In the genomic region with DNA sequence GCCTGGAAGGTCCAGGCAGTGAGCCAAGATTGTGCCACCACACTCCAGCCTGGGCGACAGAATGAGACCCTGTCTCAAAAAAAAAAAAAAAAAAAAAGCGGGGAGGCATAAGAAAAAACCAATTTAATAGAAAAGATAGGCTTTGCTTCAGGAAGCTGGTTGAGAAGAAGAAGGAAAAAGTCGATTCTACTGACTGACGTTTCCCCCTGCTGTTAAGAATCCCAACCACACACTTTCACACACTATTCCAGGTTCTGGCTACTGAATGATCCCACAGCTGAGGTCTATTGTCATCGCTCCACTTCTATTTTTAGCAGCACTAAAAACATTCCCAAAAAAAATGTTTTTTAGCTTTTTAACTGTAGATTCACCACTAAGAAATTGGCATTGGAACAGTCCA, we compare ENCODE assay signal across 13 cellular contexts. TPM values are rescaled to one million over a fixed set of nuclear protein-coding genes. Genes with fewer than 3 reads are reported as not detected.
DNase-seq lines count a peak whose midpoint lies in the region; ATAC-seq, FAIRE-seq and TF ChIP-seq lines count a peak whose summit lies in the region.
"Had no signal": no experiment of that assay in that cellular context is flagged by ENCODE, and none has a peak within 500 bp of the region (broad histone marks: within the 10 kb centered on the region; RNA-seq: fewer than 3 reads in every experiment).

No MANE protein-coding gene starts in this region.

- H4K20me1 ChIP-seq in HepG2 (ENCODE audit: insufficient read depth, low read length) = no peaks in the 10 kb centered on the region
- H4K20me1 ChIP-seq in SK-N-SH (ENCODE audit: insufficient read depth) = no peaks in the 10 kb centered on the region

- no TSS peak for BruUV-seq in HepG2 (replicated peaks; lab: Mats Ljungman, UMichigan)

- no peak for DNase-seq in HepG2 (ENCODE audit: low spot score)
- no peak for DNase-seq in right lobe of liver
- no peak for DNase-seq in SK-N-SH
- peak; percentile 68 for DNase-seq in fibroblast of peridontal ligament (ENCODE audit: extremely low read depth)
- no peak for DNase-seq in inferior parietal cortex (ENCODE audit: extremely low spot score)
- no peak for DNase-seq in Right ventricle myocardium superior
- DNase-seq: activated CD4-positive, alpha-beta T cell treated with anti-CD3 and anti-CD28 coated beads, Interleukin-2, amount 10 ng/mL, durations not matched to agents 7 days and 5 days had no signal

- H2AFZ ChIP-seq in HepG2 (ENCODE audit: low read length) (no peak overlapping the region), SK-N-SH (ENCODE audit: low read depth) (no peak overlapping the region)

- H3K27ac ChIP-seq in HepG2 (ENCODE audit: extremely low read length, insufficient read depth, low read length) (no peak overlapping the region), right lobe of liver (no peak overlapping the region), SK-N-SH (ENCODE audit: low read depth in 2 of 2, low read length in 1 of 2) (peak overlapping the region in 1 of 2 experiments; percentile 31; a peak in 2 of 4 replicates)
- H3K27ac ChIP-seq: BLaER1, epithelial cell of prostate had no signal

- no peaks in the 10 kb centered on the region for H3K9me3 ChIP-seq in HepG2 (ENCODE audit: low read length)
- no peaks in the 10 kb centered on the region for H3K9me3 ChIP-seq in right lobe of liver
- H3K9me3 ChIP-seq in SK-N-SH = no peaks in the 10 kb centered on the region
- H3K9me3 ChIP-seq: BLaER1 had no signal

- TF ChIP-seq RAD21 in HepG2 (CRISPR knock-in tag; IDR thresholded peaks at IDR 0.05) (no peak), SK-N-SH (IDR thresholded peaks at IDR 0.05; ENCODE audit: low read length) (0 out of 2 replicates have a peak, but pooled peaks have one; percentile 32)

- no peak overlapping the region for H3K4me2 ChIP-seq in HepG2 (ENCODE audit: low read depth, low read length)
- no peak overlapping the region for H3K4me2 ChIP-seq in SK-N-SH
- H3K4me2 ChIP-seq: BLaER1 had no signal

- no peak overlapping the region for H3K9ac ChIP-seq in HepG2 (ENCODE audit: insufficient read depth, low read depth, low read length)
- H3K9ac ChIP-seq in SK-N-SH = no peak overlapping the region
- H3K9ac ChIP-seq: BLaER1 had no signal

- H3K4me1 ChIP-seq in HepG2 (ENCODE audit: insufficient read depth, low read length) (peaks cover 9% of the 10 kb centered on the region), right lobe of liver (peaks cover 0 to 4% (median 0%) of the 10 kb centered on the region in 4 donors), SK-N-SH (ENCODE audit: control insufficient read depth in 1 of 2, insufficient read depth in 2 of 2, low read depth in 1 of 2, low read length in 1 of 2) (peaks cover 2 to 7% of the 10 kb centered on the region in 2 experiments; a peak in 2 of 4 replicates)

- 78% methylated on average over 5 of the region's 5 CpGs for WGBS in HepG2 (ENCODE audit: low lambda C conversion rate)
- WGBS in right lobe of liver (ENCODE audit: insufficient coverage, low coverage, low lambda C conversion rate, missing lambda C conversion rate) = 69% methylated on average over 5 of the region's 5 CpGs
- 70% methylated on average over 5 of the region's 5 CpGs for WGBS in SK-N-SH (ENCODE audit: low lambda C conversion rate)

- no peaks in the 10 kb centered on the region for H3K9me2 ChIP-seq in SK-N-SH

- CTCF ChIA-PET in HepG2 (lab: Yijun Ruan, JAX; ENCODE audit: low intra/inter-chr PET ratio, low total read pairs) (interaction anchor here (1.4 kb wide), 1 partner anchor 97 kb away, joined by 3 read pairs; no protein-coding TSS in a partner anchor), SK-N-SH (lab: Yijun Ruan, JAX) (interaction anchor here (0.9 to 1.8 kb wide), 8 partner anchors 33 to 456 kb away, joined by 3 to 8 read pairs (median 3); no protein-coding TSS in a partner anchor)

- H3F3A ChIP-seq in SK-N-SH (replicated peaks; ENCODE audit: insufficient read depth) = peaks cover 26% of the 10 kb centered on the region

- intact Hi-C loops in HepG2 (cut with micrococcal nuclease; ENCODE audit: unreplicated experiment) = loop anchor here (5.0 kb wide), 1 partner anchor 455 kb away; no protein-coding TSS in a partner anchor
- intact Hi-C loops in right lobe of liver (cut with DNase I) = loop anchor here in 1 of 2 donors (10.0 kb wide), 1 partner anchor 93 kb away; a partner anchor contains a TSS
- intact Hi-C loops in Right ventricle myocardium superior (cut with DNase I) = no loop called here

- H3K4me3 ChIP-seq in HepG2 (replicated peaks in 1 of 3; ENCODE audit: insufficient read depth in 1 of 3, low read depth in 2 of 3, low read length in 3 of 3) (no peak overlapping the region), right lobe of liver (no peak overlapping the region), SK-N-SH (ENCODE audit: low read depth in 2 of 2, low read length in 1 of 2) (no peak overlapping the region)
- H3K4me3 ChIP-seq: BLaER1 had no signal

- TF ChIP-seq CTCF in HepG2 (CRISPR knock-in tag; IDR thresholded peaks at IDR 0.05) = peak; percentile 42
- no peak for TF ChIP-seq CTCF in right lobe of liver (IDR thresholded peaks at IDR 0.05)
- TF ChIP-seq CTCF in SK-N-SH (IDR thresholded peaks at IDR 0.05) = peak; percentile 49

- FAIRE-seq in HepG2 (lab: Jason Lieb, UNC) = no peak
- FAIRE-seq: bronchial epithelial cell, G401.6 had no signal

- no peaks in the 10 kb centered on the region for H3K79me2 ChIP-seq in HepG2 (ENCODE audit: insufficient read depth, low read length)
- no peaks in the 10 kb centered on the region for H3K79me2 ChIP-seq in SK-N-SH (ENCODE audit: insufficient read depth)

- TF ChIP-seq POLR2A in HepG2 (IDR thresholded peaks at IDR 0.05; ENCODE audit: insufficient read depth in 1 of 2, low read depth in 2 of 2, low read length in 2 of 2) (no peak), right lobe of liver (IDR thresholded peaks at IDR 0.05) (no peak)

- peaks cover 26 to 40% of the 10 kb centered on the region in 2 experiments for H3K36me3 ChIP-seq in HepG2 (replicated peaks in 1 of 2; ENCODE audit: control insufficient read depth in 1 of 2, insufficient read depth in 2 of 2, low read length in 2 of 2)
- peaks cover 0 to 33% (median 21%) of the 10 kb centered on the region in 4 donors for H3K36me3 ChIP-seq in right lobe of liver
- peaks cover 27 to 34% of the 10 kb centered on the region in 2 experiments for H3K36me3 ChIP-seq in SK-N-SH (replicated peaks in 1 of 2; ENCODE audit: control insufficient read depth in 1 of 2, insufficient read depth in 2 of 2, low read length in 1 of 2)

- no peak for TF ChIP-seq EP300 in HepG2 (IDR thresholded peaks at IDR 0.05; ENCODE audit: low read depth in 2 of 2, low read length in 2 of 2)
- no peak for TF ChIP-seq EP300 in HepG2 (CRISPR knock-in tag; IDR thresholded peaks at IDR 0.05; ENCODE audit: borderline replicate concordance)
- TF ChIP-seq EP300 in SK-N-SH (IDR thresholded peaks at IDR 0.05; ENCODE audit: borderline replicate concordance in 1 of 2, low read depth in 1 of 2, low read length in 1 of 2) = no peak

- ATAC-seq in HepG2 (peak; percentile 65), right lobe of liver (no peak), GM19455 (IDR thresholded peaks at IDR 0.05; ENCODE audit: unreplicated experiment) (no peak), HG03520 (IDR thresholded peaks at IDR 0.05; ENCODE audit: unreplicated experiment) (no peak), Right ventricle myocardium superior (ENCODE audit: poor library complexity) (no peak)

- in situ Hi-C loops in HepG2 (cut with HindIII; ENCODE audit: extremely low pct_ligation_motif_present, low pct_unique_long_range_greater_than_20kb) = no loop called here

- POLR2A ChIA-PET in HepG2 (lab: Yijun Ruan, JAX) (interaction anchor here (0.7 to 1.1 kb wide), 2 partner anchors 16 to 85 kb away, joined by 3 read pairs; no protein-coding TSS in a partner anchor), SK-N-SH (lab: Yijun Ruan, JAX) (no interaction called here)

- H3K27me3 ChIP-seq in HepG2 (ENCODE audit: control insufficient read depth in 1 of 2, insufficient read depth in 2 of 2, low read length in 2 of 2) (no peaks in the 10 kb centered on the region), right lobe of liver (no peaks in the 10 kb centered on the region), SK-N-SH (ENCODE audit: insufficient read depth) (no peaks in the 10 kb centered on the region)
- H3K27me3 ChIP-seq: BLaER1 had no signal

RNA-seq across cellular contexts. Expression of a gene that starts 6.7 kb away (rescaled TPM):
- total RNA-seq in HepG2 (2016; rRNA removed; fragmentation: Illumina TruSeq; extraction: Trizol) = 22.8 and 23.9 TPM in 2 replicates
- 27.4 and 35.9 TPM in 2 replicates for total RNA-seq in HepG2 (2016; cell fraction: cytosol; rRNA removed; fragmentation: Illumina TruSeq; extraction: Trizol; ENCODE audit: low read depth)
- total RNA-seq in HepG2 (2016; cell fraction: insoluble cytoplasmic fraction; rRNA removed; fragmentation: Illumina TruSeq; extraction: Trizol) = 21.3 and 24.7 TPM in 2 replicates
- 27.3 and 31.8 TPM in 2 replicates for total RNA-seq in HepG2 (2016; cell fraction: membrane; rRNA removed; fragmentation: Illumina TruSeq; extraction: Trizol)
- 13.0 and 14.1 TPM in 2 replicates for total RNA-seq in HepG2 (2016; cell fraction: nucleus; rRNA removed; fragmentation: Illumina TruSeq; extraction: Trizol)
- polyA plus RNA-seq in HepG2 (2011; rRNA removed) = 19.0 and 22.7 TPM in 2 replicates
- 20.8 and 43.9 TPM in 2 replicates for polyA plus RNA-seq in HepG2 (2011; cell fraction: cytosol; rRNA removed)
- 36.4 and 41.5 TPM in 2 replicates for polyA plus RNA-seq in HepG2 (2011; cell fraction: nucleus; rRNA removed)
- polyA plus RNA-seq in HepG2 (2012) = 27.5 and 32.7 TPM in 2 replicates
- polyA plus RNA-seq in HepG2 (2016; cell fraction: cytosol; fragmentation: Illumina TruSeq; extraction: Trizol; ENCODE audit: low read depth) = 44.4 and 53.5 TPM in 2 replicates
- 36.8 and 37.7 TPM in 2 replicates for polyA plus RNA-seq in HepG2 (2016; cell fraction: insoluble cytoplasmic fraction; fragmentation: Illumina TruSeq; extraction: Trizol; ENCODE audit: low read depth)
- polyA plus RNA-seq in HepG2 (2016; cell fraction: membrane; fragmentation: Illumina TruSeq; extraction: Trizol; ENCODE audit: low read depth) = 42.6 and 49.8 TPM in 2 replicates
- 30.3 TPM in 2 replicates for polyA plus RNA-seq in HepG2 (2016; cell fraction: nucleus; fragmentation: Illumina TruSeq; extraction: Trizol; ENCODE audit: insufficient read depth, low read depth)
- polyA minus RNA-seq in HepG2 (2011; rRNA and poly(A)+ RNA removed; ENCODE audit: low replicate concordance) = 8.7 and 43.9 TPM in 2 replicates
- polyA minus RNA-seq in HepG2 (2011; cell fraction: cytosol; rRNA and poly(A)+ RNA removed) = 12.2 and 12.4 TPM in 2 replicates
- 10.4 and 12.4 TPM in 2 replicates for polyA minus RNA-seq in HepG2 (2011; cell fraction: nucleus; rRNA and poly(A)+ RNA removed)
- total RNA-seq in right lobe of liver = 10 to 100 TPM; 15.1 to 29.5 (median 18.7) TPM
- 29.9 and 55.9 TPM in 2 replicates for polyA plus RNA-seq in SK-N-SH (2012; rRNA removed)
- polyA plus RNA-seq in SK-N-SH (2012; cell fraction: cytosol; rRNA removed) = 26.1 and 41.4 TPM in 2 replicates
- 29.5 and 43.9 TPM in 2 replicates for polyA plus RNA-seq in SK-N-SH (2012; cell fraction: nucleus; rRNA removed)
- 18.7 TPM for total RNA-seq in Right ventricle myocardium superior

RNA-seq across cellular contexts. Expression of a gene that starts 35.5 kb away (rescaled TPM):
- total RNA-seq in HepG2 (2016; rRNA removed; fragmentation: Illumina TruSeq; extraction: Trizol) = 46.0 and 70.8 TPM in 2 replicates
- 9.3 and 11.0 TPM in 2 replicates for total RNA-seq in HepG2 (2016; cell fraction: cytosol; rRNA removed; fragmentation: Illumina TruSeq; extraction: Trizol; ENCODE audit: low read depth)
- 47.1 and 70.7 TPM in 2 replicates for total RNA-seq in HepG2 (2016; cell fraction: insoluble cytoplasmic fraction; rRNA removed; fragmentation: Illumina TruSeq; extraction: Trizol)
- total RNA-seq in HepG2 (2016; cell fraction: membrane; rRNA removed; fragmentation: Illumina TruSeq; extraction: Trizol) = 14.7 and 18.4 TPM in 2 replicates
- 35.3 and 39.0 TPM in 2 replicates for total RNA-seq in HepG2 (2016; cell fraction: nucleus; rRNA removed; fragmentation: Illumina TruSeq; extraction: Trizol)
- polyA plus RNA-seq in HepG2 (2011; rRNA removed) = 17.5 and 18.3 TPM in 2 replicates
- polyA plus RNA-seq in HepG2 (2011; cell fraction: cytosol; rRNA removed) = 12.4 and 17.4 TPM in 2 replicates
- polyA plus RNA-seq in HepG2 (2011; cell fraction: nucleus; rRNA removed) = 13.5 and 17.5 TPM in 2 replicates
- polyA plus RNA-seq in HepG2 (2012) = 25.1 and 28.2 TPM in 2 replicates
- 1.7 and 1.8 TPM in 2 replicates for polyA plus RNA-seq in HepG2 (2016; cell fraction: cytosol; fragmentation: Illumina TruSeq; extraction: Trizol; ENCODE audit: low read depth)
- polyA plus RNA-seq in HepG2 (2016; cell fraction: insoluble cytoplasmic fraction; fragmentation: Illumina TruSeq; extraction: Trizol; ENCODE audit: low read depth) = 48.7 and 51.1 TPM in 2 replicates
- polyA plus RNA-seq in HepG2 (2016; cell fraction: membrane; fragmentation: Illumina TruSeq; extraction: Trizol; ENCODE audit: low read depth) = 4.7 and 5.1 TPM in 2 replicates
- polyA plus RNA-seq in HepG2 (2016; cell fraction: nucleus; fragmentation: Illumina TruSeq; extraction: Trizol; ENCODE audit: insufficient read depth, low read depth) = 35.3 and 39.0 TPM in 2 replicates
- 113 and 135 TPM in 2 replicates for polyA minus RNA-seq in HepG2 (2011; rRNA and poly(A)+ RNA removed; ENCODE audit: low replicate concordance)
- 42.2 and 61.3 TPM in 2 replicates for polyA minus RNA-seq in HepG2 (2011; cell fraction: cytosol; rRNA and poly(A)+ RNA removed)
- 46.6 and 64.0 TPM in 2 replicates for polyA minus RNA-seq in HepG2 (2011; cell fraction: nucleus; rRNA and poly(A)+ RNA removed)
- total RNA-seq in right lobe of liver = 10 to 100 TPM; 12.2 to 20.5 (median 16.1) TPM
- polyA plus RNA-seq in SK-N-SH (2012; rRNA removed) = 13.4 and 19.1 TPM in 2 replicates
- polyA plus RNA-seq in SK-N-SH (2012; cell fraction: cytosol; rRNA removed) = 17.1 and 17.9 TPM in 2 replicates
- polyA plus RNA-seq in SK-N-SH (2012; cell fraction: nucleus; rRNA removed) = 22.1 and 23.6 TPM in 2 replicates
- total RNA-seq in Right ventricle myocardium superior = 9.1 TPM

Comparison
In these comparisons a context has a peak if more than half of its experiments do, and no peak if none do; other contexts are left out.
1. CTCF ChIP-seq: peak in HepG2 (single experiment) and SK-N-SH (single experiment); none in right lobe of liver (0 of 4).